Comparison of ENCODE assay signal across 23 cellular contexts in genomic region chr12:61502179-61502578, GRCh38.
DNase-seq lines count a peak whose midpoint lies in the region; ATAC-seq, FAIRE-seq and TF ChIP-seq lines count a peak whose summit lies in the region.
"Had no signal": no experiment of that assay in that cellular context is flagged by ENCODE, and none has a peak within 500 bp of the region (broad histone marks: within the 10 kb centered on the region; RNA-seq: fewer than 3 reads in every experiment).

No MANE protein-coding gene starts in this region.

- no peaks in the 10 kb centered on the region for H3K4me1 ChIP-seq in small intestine (ENCODE audit: control insufficient read depth in 2 of 2, insufficient read depth in 1 of 2, low read depth in 1 of 2, low read length in 1 of 2)
- H3K4me1 ChIP-seq: BLaER1 had no signal

- H3K9me3 ChIP-seq in small intestine (ENCODE audit: control insufficient read depth, low read depth): no peaks in the 10 kb centered on the region
- H3K9me3 ChIP-seq: BLaER1 had no signal

- H3K27ac Mint-ChIP-seq in WTC11: no peak overlapping the region
- H3K27ac Mint-ChIP-seq: B cell; CD4-positive, alpha-beta T cell; CD8-positive, alpha-beta memory T cell; GM23338; H9 had no signal

- no peaks in the 10 kb centered on the region for H3K36me3 ChIP-seq in small intestine (ENCODE audit: control insufficient read depth in 2 of 2, insufficient read depth in 2 of 2, low read length in 2 of 2)
- H3K36me3 ChIP-seq: BLaER1 had no signal

- peaks cover 20% of the 10 kb centered on the region for H3K36me3 Mint-ChIP-seq in WTC11

- ATAC-seq in WTC11: no peak
- ATAC-seq in HG02970 (IDR thresholded peaks at IDR 0.05; ENCODE audit: low FRiP score, unreplicated experiment): no peak
- no peak for ATAC-seq in GM21529 (IDR thresholded peaks at IDR 0.05; ENCODE audit: unreplicated experiment)
- ATAC-seq: GM23338, HCT116 had no signal

- CTCF ChIA-PET in WTC11 (lab: Charles Lee): no interaction called here

- peaks cover 49% of the 10 kb centered on the region for H3K4me1 Mint-ChIP-seq in WTC11
- H3K4me1 Mint-ChIP-seq: B cell; CD8-positive, alpha-beta memory T cell had no signal

- DNase-seq in WTC11 (ENCODE audit: low spot score) (no peak), frontal cortex (ENCODE audit: low spot score in 2 of 2) (no peak), small intestine (no peak), epidermal melanocyte (ENCODE audit: insufficient read length, low spot score) (no peak)
- DNase-seq: 8988T; CD4-positive, alpha-beta T cell; CD8-positive, alpha-beta memory T cell; DMS 273 treated with DMSO at 0.1 percent for 48 hours; DMS79; EL; GF-D8; H9 had no signal

- no peak overlapping the region for H3K27ac ChIP-seq in small intestine (ENCODE audit: low read depth in 1 of 2, low read length in 1 of 2)
- H3K27ac ChIP-seq: BLaER1, C4-2B had no signal

- POLR2A ChIA-PET in WTC11 (lab: Charles Lee): no interaction called here

- TF ChIP-seq CTCF in WTC11 (IDR thresholded peaks at IDR 0.05): no peak

- no peaks in the 10 kb centered on the region; the same call in none of the 2 replicates for H3K27me3 Mint-ChIP-seq in WTC11 (ENCODE audit: low read depth)
- H3K27me3 Mint-ChIP-seq: B cell; CD4-positive, alpha-beta T cell; CD8-positive, alpha-beta memory T cell had no signal

- H3K9me3 Mint-ChIP-seq in WTC11: peaks cover 20% of the 10 kb centered on the region
- H3K9me3 Mint-ChIP-seq: CD4-positive, alpha-beta T cell had no signal

- H3K27me3 ChIP-seq in small intestine (ENCODE audit: control insufficient read depth in 2 of 2, insufficient read depth in 2 of 2, low read length in 2 of 2): no peaks in the 10 kb centered on the region
- H3K27me3 ChIP-seq: BLaER1 had no signal

- H3K4me3 ChIP-seq in small intestine (ENCODE audit: low read depth in 1 of 2, low read length in 2 of 2): no peak overlapping the region
- H3K4me3 ChIP-seq: BLaER1, GM23338 had no signal

- peak; percentile 96 for FAIRE-seq in G401.6 (lab: Jason Lieb, UNC)
- peak; percentile 97 for FAIRE-seq in frontal cortex (lab: Jason Lieb, UNC)
- peak; percentile 97 for FAIRE-seq in small intestine (lab: Jason Lieb, UNC)
- FAIRE-seq: D721Med, GM12891, GM18507 had no signal

- H3K4me3 Mint-ChIP-seq in WTC11: no peak overlapping the region
- H3K4me3 Mint-ChIP-seq: B cell; CD4-positive, alpha-beta T cell; CD8-positive, alpha-beta memory T cell; GM23338; H9 had no signal

TF ChIP-seq in WTC11, 78 proteins besides CTCF, POLR2A, EP300 and RAD21:
- no peak for TF ChIP-seq NFE2L1 (CRISPR knock-in tag; IDR thresholded peaks at IDR 0.05)
- peak; percentile 97 for TF ChIP-seq HMGA2 (CRISPR knock-in tag; IDR thresholded peaks at IDR 0.05)
- TF ChIP-seq FOXP4 (CRISPR knock-in tag; IDR thresholded peaks at IDR 0.05): no peak
